ENCODE assay signal across 9 cellular contexts in genomic region chr6:27757307-27757706, GRCh38.
A peak's percentile ranks its signal among the peaks of the same experiment; 100 is the strongest.
DNase-seq lines count a peak whose midpoint lies in the region; ATAC-seq, FAIRE-seq and TF ChIP-seq lines count a peak whose summit lies in the region.
"Had no signal": no experiment of that assay in that cellular context is flagged by ENCODE, and none has a peak within 500 bp of the region (broad histone marks: within the 10 kb centered on the region; RNA-seq: fewer than 3 reads in every experiment).

No MANE protein-coding gene starts in this region.

- H3K36me3 Mint-ChIP-seq in WTC11 (no peaks in the 10 kb centered on the region), nephron (ENCODE audit: low read depth) (no peaks in the 10 kb centered on the region)

- H3K4me1 Mint-ChIP-seq in WTC11 (peaks cover 45% of the 10 kb centered on the region), nephron (peaks cover 4% of the 10 kb centered on the region)

- DNase-seq in GM18507 (ENCODE audit: extremely low spot score, insufficient read length, low read depth) (no peak), WTC11 (ENCODE audit: low spot score) (peak; percentile 69), coronary artery (ENCODE audit: low spot score) (no peak), vagina (ENCODE audit: extremely low spot score in 2 of 2) (peak in 1 of 2 donors; percentile 42), HT-29 (ENCODE audit: low spot score) (no peak)

- H3K27ac ChIP-seq in coronary artery (no peak overlapping the region), vagina (no peak overlapping the region)
- H3K27ac ChIP-seq: KMS-11 had no signal

- H3K27me3 ChIP-seq in vagina: no peaks in the 10 kb centered on the region

- H3K27me3 Mint-ChIP-seq in WTC11 (ENCODE audit: low read depth) (peaks cover 82% of the 10 kb centered on the region), nephron (ENCODE audit: low read depth) (peaks cover 8% of the 10 kb centered on the region)

- peak overlapping the region; percentile 47 for H3K4me3 ChIP-seq in coronary artery
- peak overlapping the region; percentile 3 to 32 for H3K4me3 ChIP-seq in vagina

- no peaks in the 10 kb centered on the region for H3K9me3 ChIP-seq in vagina

- TF ChIP-seq CTCF in WTC11 (IDR thresholded peaks at IDR 0.05) (no peak), coronary artery (IDR thresholded peaks at IDR 0.05) (no peak), nephron (IDR thresholded peaks at IDR 0.05; ENCODE audit: unreplicated experiment in 3 of 3) (no peak), vagina (IDR thresholded peaks at IDR 0.05) (no peak)

- intact Hi-C loops in vagina (cut with DNase I): loop anchor here (10.0 kb wide), 1 partner anchor 253 kb away; no protein-coding TSS in a partner anchor

- H3K4me3 Mint-ChIP-seq in WTC11 (peak overlapping the region; percentile 64), nephron (peak overlapping the region; percentile 64 to 86 (median 84))

- peak; percentile 58 for ATAC-seq in WTC11
- ATAC-seq in GM18517 (IDR thresholded peaks at IDR 0.05; ENCODE audit: unreplicated experiment): no peak
- no peak for ATAC-seq in HG03521 (IDR thresholded peaks at IDR 0.05; ENCODE audit: unreplicated experiment)

- H3K27ac Mint-ChIP-seq in WTC11 (no peak overlapping the region), nephron (peak overlapping the region in 1 of 3 experiments; percentile 81)

- POLR2A ChIA-PET in WTC11 (lab: Charles Lee): interaction anchor here (0.7 to 1.0 kb wide), 2 partner anchors 50 to 136 kb away, joined by 4 read pairs; a partner anchor contains a TSS

- FAIRE-seq in GM18507 (lab: Jason Lieb, UNC): peak; percentile 68

- H3K4me1 ChIP-seq in vagina: peaks cover 8% of the 10 kb centered on the region

- no peaks in the 10 kb centered on the region for H3K36me3 ChIP-seq in vagina

- H3K9me3 Mint-ChIP-seq in WTC11 (no peaks in the 10 kb centered on the region), nephron (no peaks in the 10 kb centered on the region)

- CTCF ChIA-PET in WTC11 (lab: Charles Lee): interaction anchor here (0.7 to 5.0 kb wide), 5 partner anchors 13 to 85 kb away, joined by 3 to 57 read pairs (median 3); no protein-coding TSS in a partner anchor

- TF ChIP-seq POLR2A in vagina (IDR thresholded peaks at IDR 0.05): no peak

TF ChIP-seq in WTC11, 78 proteins besides CTCF, POLR2A, EP300 and RAD21 (continues in another document):
- TF ChIP-seq ERG (CRISPR knock-in tag; IDR thresholded peaks at IDR 0.05) (no peak), GRHL2 (CRISPR knock-in tag; IDR thresholded peaks at IDR 0.05; ENCODE audit: insufficient replicate concordance, severe bottlenecking) (no peak), HMGXB4 (CRISPR knock-in tag; IDR thresholded peaks at IDR 0.05) (peak; percentile 55; the same call in 1 of the 2 replicates), IRF2 (CRISPR knock-in tag; IDR thresholded peaks at IDR 0.05; ENCODE audit: borderline replicate concordance, low read depth) (no peak), SP1 (CRISPR knock-in tag; conservative IDR thresholded peaks at IDR 0.05) (peak; percentile 43), TCF7 (CRISPR knock-in tag; IDR thresholded peaks at IDR 0.05; ENCODE audit: low read depth) (no peak), ETV6 (CRISPR knock-in tag; IDR thresholded peaks at IDR 0.05) (no peak), E2F5 (CRISPR knock-in tag; IDR thresholded peaks at IDR 0.05) (0 out of 2 replicates have a peak, but pooled peaks have one; percentile 65), ARID4B (CRISPR knock-in tag; IDR thresholded peaks at IDR 0.05; ENCODE audit: borderline replicate concordance) (no peak), ZNF396 (CRISPR knock-in tag; IDR thresholded peaks at IDR 0.05; ENCODE audit: borderline replicate concordance) (no peak), CDX4 (CRISPR knock-in tag; IDR thresholded peaks at IDR 0.05; ENCODE audit: borderline replicate concordance) (no peak), TEAD4 (CRISPR knock-in tag; IDR thresholded peaks at IDR 0.05) (peak; percentile 34; the same call in 1 of the 2 replicates), KAT7 (CRISPR knock-in tag; IDR thresholded peaks at IDR 0.05; ENCODE audit: borderline replicate concordance) (no peak), NFATC4 (CRISPR knock-in tag; IDR thresholded peaks at IDR 0.05) (no peak), ZNF219 (CRISPR knock-in tag; IDR thresholded peaks at IDR 0.05; ENCODE audit: borderline replicate concordance) (no peak), FOXJ3 (CRISPR knock-in tag; IDR thresholded peaks at IDR 0.05; ENCODE audit: borderline replicate concordance) (no peak), MAX (CRISPR knock-in tag; IDR thresholded peaks at IDR 0.05) (peak; percentile 48; the same call in 1 of the 2 replicates), FOXK1 (CRISPR knock-in tag; IDR thresholded peaks at IDR 0.05) (0 out of 2 replicates have a peak, but pooled peaks have one; percentile 15)
